In genomic region chr7:39042706-39043105, GRCh38 we compare ENCODE assay signal across 16 cellular contexts.
"Had no signal": no experiment of that assay in that cellular context is flagged by ENCODE, and none has a peak within 500 bp of the region (broad histone marks: within the 10 kb centered on the region; RNA-seq: fewer than 3 reads in every experiment).

No MANE protein-coding gene starts in this region.

- ATAC-seq: activated T-cell treated with anti-CD3 and anti-CD28 coated beads, Interleukin-2, amount 50 U/mL, for 4 hours; heart left ventricle; left ventricle myocardium superior; psoas muscle; right lobe of liver; stimulated activated naive B cell treated with anti-CD40 and anti-IgM and Interleukin-4, amounts not matched to agents 10 μg/mL and 1 μg/mL and 100 μg/mL, for 72 hours had no signal

- DNase-seq: activated CD4-positive, alpha-beta T cell treated with anti-CD3 and anti-CD28 coated beads for 1 hour; activated CD4-positive, alpha-beta T cell treated with anti-CD3 and anti-CD28 coated beads, Interleukin-2, amount 50 U/mL, for 48 hours; activated gamma-delta T cell; activated T-cell treated with anti-CD3 and anti-CD28 coated beads, Interleukin-2, amount 50 U/mL, for 4 hours; amygdala; brain microvascular endothelial cell; effector memory CD4-positive, alpha-beta T cell; heart left ventricle; islet precursor cell; left ventricle myocardium superior; mesendoderm; nephron progenitor cell; psoas muscle; right lobe of liver; stimulated activated naive B cell treated with anti-CD40 and anti-IgM and Interleukin-4, amounts not matched to agents 10 μg/mL and 1 μg/mL and 100 μg/mL, for 72 hours; trophoblast cell had no signal
